8 cellular contexts compared by ENCODE assay signal in the genomic region with DNA sequence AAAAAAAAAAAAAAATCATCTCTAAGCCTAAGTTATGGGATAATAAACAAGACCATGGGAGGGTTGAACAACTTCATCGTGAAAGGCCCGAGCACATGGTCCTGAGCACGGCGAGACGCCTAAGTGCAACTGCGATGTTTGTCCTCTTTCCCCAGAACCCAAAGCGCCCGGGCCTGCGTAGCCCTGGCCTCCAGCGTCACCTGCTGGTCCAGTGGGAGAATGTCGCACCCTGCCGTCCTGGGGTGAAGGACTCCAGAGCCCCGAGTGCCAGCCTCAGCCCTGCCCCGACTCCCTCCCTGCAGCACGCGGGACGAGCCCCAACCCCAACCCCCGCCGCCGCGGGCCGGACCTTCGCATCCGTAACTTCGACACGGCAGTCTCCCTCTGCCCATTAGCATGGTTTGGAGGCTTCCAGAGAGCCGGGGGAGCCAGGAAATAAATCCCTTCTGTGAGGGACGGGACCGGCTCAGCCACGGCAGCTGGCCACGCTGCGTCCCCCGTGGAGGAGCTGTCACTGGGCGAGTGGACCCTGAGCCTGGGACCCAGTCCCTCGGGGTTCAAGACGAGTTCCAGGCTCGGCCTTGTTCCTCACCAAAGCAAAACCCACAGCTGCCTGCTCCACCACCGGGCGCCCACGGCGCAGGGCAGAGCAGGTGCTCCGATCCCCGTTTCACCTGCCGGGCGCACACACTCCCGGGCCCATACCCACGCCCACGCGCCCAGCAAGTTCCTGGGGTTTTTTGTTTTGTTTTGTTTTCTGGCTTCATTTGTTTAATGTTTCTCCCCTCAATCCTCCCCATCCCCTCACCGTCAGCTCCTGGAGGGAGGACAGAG.
DNase-seq lines count a peak whose midpoint lies in the region; ATAC-seq and TF ChIP-seq lines count a peak whose summit lies in the region.

No MANE protein-coding gene starts in this region.

- ATAC-seq in GM18868 (IDR thresholded peaks at IDR 0.05; ENCODE audit: unreplicated experiment) (peak; percentile 93), HG03108 (IDR thresholded peaks at IDR 0.05; ENCODE audit: unreplicated experiment) (peak; percentile 84)

- H3K27me3 ChIP-seq in BJ (ENCODE audit: control insufficient read depth, insufficient read depth, low read length) (peaks cover 15% of the 10 kb centered on the region), ectodermal cell (ENCODE audit: control insufficient read depth, insufficient read depth, low read length, poor library complexity, severe bottlenecking) (peaks cover 48% of the 10 kb centered on the region)

- peak overlapping the region; percentile 27 for H3K4me3 ChIP-seq in BJ (ENCODE audit: low read depth, low read length)
- peak overlapping the region; percentile 26 for H3K4me3 ChIP-seq in ectodermal cell (ENCODE audit: insufficient read depth, low read depth, low read length)

- H3K4me1 ChIP-seq in ectodermal cell (ENCODE audit: control insufficient read depth, insufficient read depth, low read length), result peaks cover 23% of the 10 kb centered on the region

- POLR2A ChIA-PET in BJ (lab: Charles Lee), result no interaction called here

- no peak overlapping the region for H3K27ac ChIP-seq in ectodermal cell (ENCODE audit: insufficient read depth, low read depth, low read length, poor library complexity, severe bottlenecking)

- DNase-seq in BJ (ENCODE audit: low read depth), result no peak
- peak; percentile 80 for DNase-seq in NCI-H345 (lab: John Stamatoyannopoulos, UW)
- DNase-seq in activated CD4-positive, alpha-beta T cell treated with anti-CD3 and anti-CD28 coated beads, Interleukin-2, amount 50 U/mL, for 1 hour, result peak; percentile 37
- DNase-seq in lung microvascular endothelial cell (ENCODE audit: low read depth in 2 of 2), result peak; percentile 76 to 81
- peak in 2 of 3 experiments; percentile 15 to 39 for DNase-seq in stimulated activated CD4-positive, alpha-beta T cell treated with anti-CD3 and anti-CD28 coated beads, TNF-alpha, amount 100 ng/mL, for 4 hours (ENCODE audit: low read depth in 3 of 3)

- WGBS in ectodermal cell, 2 experiments, result 1 to 2% methylated on average over 47 to 50 of the region's 50 CpGs

- no peaks in the 10 kb centered on the region for H3K9me3 ChIP-seq in ectodermal cell (ENCODE audit: control insufficient read depth, low read length)

- peak; percentile 94 for TF ChIP-seq CTCF in BJ (IDR thresholded peaks at IDR 0.05; ENCODE audit: insufficient read depth, low read depth, low read length)

- CTCF ChIA-PET in BJ (lab: Yijun Ruan, JAX), result interaction anchor here (0.7 to 7.0 kb wide), 23 partner anchors 9 to 635 kb away, joined by 3 to 93 read pairs (median 4); partner anchors contain the start of genes FAM114A2 and MFAP3

- no peaks in the 10 kb centered on the region for H3K36me3 ChIP-seq in BJ (ENCODE audit: control insufficient read depth, insufficient read depth, low read length)
- H3K36me3 ChIP-seq in ectodermal cell (ENCODE audit: control insufficient read depth, insufficient read depth, low read length), result no peaks in the 10 kb centered on the region
